ENCODE assay signal across 19 cellular contexts in the genomic region with DNA sequence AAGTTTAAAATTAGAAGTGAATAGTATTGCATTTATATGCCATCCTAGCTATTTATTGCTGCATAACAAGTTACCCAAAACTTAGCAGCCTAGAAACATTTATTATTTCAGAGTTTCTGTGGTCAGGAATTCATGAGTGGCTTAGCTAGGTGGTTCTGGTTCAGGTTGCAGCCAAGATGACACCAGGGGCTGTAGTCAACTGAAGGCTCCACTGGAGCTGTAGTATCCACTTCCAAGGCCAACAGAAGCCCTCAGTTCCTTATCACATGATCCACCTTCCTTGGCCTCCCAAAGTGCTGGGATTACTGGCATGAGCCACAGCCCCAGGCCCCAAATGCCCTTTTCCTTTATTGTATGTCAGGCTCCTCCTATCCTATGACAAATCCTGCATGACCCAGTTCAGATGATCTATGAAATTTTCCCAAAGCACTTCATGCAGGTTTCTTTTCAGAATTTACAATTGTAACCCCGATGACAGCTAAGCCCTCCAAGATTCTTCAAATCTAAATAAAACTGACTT. TPM values are rescaled to one million over a fixed set of nuclear protein-coding genes. Genes with fewer than 3 reads are reported as not detected.
DNase-seq lines count a peak whose midpoint lies in the region; ATAC-seq and TF ChIP-seq lines count a peak whose summit lies in the region.
"Had no signal": no experiment of that assay in that cellular context is flagged by ENCODE, and none has a peak within 500 bp of the region (broad histone marks: within the 10 kb centered on the region; RNA-seq: fewer than 3 reads in every experiment).

No MANE protein-coding gene starts in this region.

- ATAC-seq in stimulated activated naive B cell treated with anti-CD40 and anti-IgM and Interleukin-4, amounts not matched to agents 10 μg/mL and 1 μg/mL and 100 μg/mL, for 72 hours (replicated peaks) = no peak
- ATAC-seq in GM21825 (IDR thresholded peaks at IDR 0.05; ENCODE audit: unreplicated experiment) (no peak), HG02642 (IDR thresholded peaks at IDR 0.05; ENCODE audit: poor library complexity, unreplicated experiment) (no peak)
- ATAC-seq: A549, HepG2 had no signal

- peaks cover 21% of the 10 kb centered on the region for H3K36me3 Mint-ChIP-seq in activated T-cell treated with anti-CD3 and anti-CD28 coated beads, Interleukin-2, amount 50 U/mL, for 24 hours (ENCODE audit: low read depth)
- peaks cover 0 to 14% of the 10 kb centered on the region in 2 donors for H3K36me3 Mint-ChIP-seq in stimulated activated naive B cell treated with anti-CD40 and anti-IgM and Interleukin-4, amounts not matched to agents 10 μg/mL and 1 μg/mL and 100 μg/mL, for 72 hours

- peaks cover 8% of the 10 kb centered on the region for H3K4me1 ChIP-seq in PC-9 (replicated peaks; ENCODE audit: insufficient read depth)

- TF ChIP-seq CTCF in PC-9 (conservative IDR thresholded peaks at IDR 0.05) = no peak

- no peak overlapping the region for H3K27ac ChIP-seq in PC-9
- H3K27ac ChIP-seq: 22Rv1, A549, C4-2B had no signal

- H3K9me3 ChIP-seq in PC-9 (ENCODE audit: insufficient read depth, low read depth) = no peaks in the 10 kb centered on the region
- H3K9me3 ChIP-seq: A549 had no signal

- H3K9me3 Mint-ChIP-seq in activated T-cell treated with anti-CD3 and anti-CD28 coated beads, Interleukin-2, amount 50 U/mL, for 24 hours = no peaks in the 10 kb centered on the region
- H3K9me3 Mint-ChIP-seq in stimulated activated naive B cell treated with anti-CD40 and anti-IgM and Interleukin-4, amounts not matched to agents 10 μg/mL and 1 μg/mL and 100 μg/mL, for 72 hours = peaks cover 0 to 3% of the 10 kb centered on the region in 2 donors
- H3K9me3 Mint-ChIP-seq: CD4-positive, alpha-beta T cell had no signal

- peaks cover 13% of the 10 kb centered on the region for H3K4me1 Mint-ChIP-seq in activated T-cell treated with anti-CD3 and anti-CD28 coated beads, Interleukin-2, amount 50 U/mL, for 24 hours (ENCODE audit: low read depth)
- peaks cover 18 to 39% of the 10 kb centered on the region in 2 donors for H3K4me1 Mint-ChIP-seq in stimulated activated naive B cell treated with anti-CD40 and anti-IgM and Interleukin-4, amounts not matched to agents 10 μg/mL and 1 μg/mL and 100 μg/mL, for 72 hours

- peaks cover 7% of the 10 kb centered on the region for H3K79me2 ChIP-seq in PC-9 (ENCODE audit: low read depth)

- no peaks in the 10 kb centered on the region for H3K9me2 ChIP-seq in PC-9 (ENCODE audit: insufficient read depth)

- POLR2A ChIA-PET in PC-9 (lab: Charles Lee; ENCODE audit: unreplicated experiment) = interaction anchor here (0.7 kb wide), 1 partner anchor 446 kb away, joined by 4 read pairs; no protein-coding TSS in a partner anchor

- no peak overlapping the region for H2AFZ ChIP-seq in PC-9

- CTCF ChIA-PET in PC-9 (lab: Charles Lee) = no interaction called here

- no peaks in the 10 kb centered on the region for H4K20me1 ChIP-seq in PC-9 (ENCODE audit: insufficient read depth)

- intact Hi-C loops in PC-9 (cut with micrococcal nuclease; ENCODE audit: unreplicated experiment) = loop anchor here (10.0 kb wide), 1 partner anchor 429 kb away; a partner anchor contains a TSS

- H3K4me3 ChIP-seq in PC-9 = no peak overlapping the region
- H3K4me3 ChIP-seq: A549 had no signal

- no peaks in the 10 kb centered on the region for H3K27me3 Mint-ChIP-seq in activated T-cell treated with anti-CD3 and anti-CD28 coated beads, Interleukin-2, amount 50 U/mL, for 24 hours
- H3K27me3 Mint-ChIP-seq in stimulated activated naive B cell treated with anti-CD40 and anti-IgM and Interleukin-4, amounts not matched to agents 10 μg/mL and 1 μg/mL and 100 μg/mL, for 72 hours = no peaks in the 10 kb centered on the region
- H3K27me3 Mint-ChIP-seq: CD4-positive, alpha-beta T cell had no signal

- 0 out of 2 replicates have a peak, but pooled peaks cover 10% of the 10 kb centered on the region for H3K36me3 ChIP-seq in PC-9 (ENCODE audit: low read depth)

- no TSS peak for BruUV-seq in PC-9 (replicated peaks; lab: Mats Ljungman, UMichigan)

- no peak for DNase-seq in activated T-cell treated with anti-CD3 and anti-CD28 coated beads, Interleukin-2, amount 50 U/mL, for 24 hours
- DNase-seq in activated T-cell treated with anti-CD3 and anti-CD28 coated beads, Interleukin-2, amount 50 U/mL, for 1 hour = no peak
- DNase-seq in foreskin melanocyte (peak; percentile 84), NCI-H1694 treated with DMSO at 0.1 percent for 48 hours (lab: John Stamatoyannopoulos, UW) (no peak), PC-9 (no peak)
- no peak for DNase-seq in stimulated activated naive B cell treated with anti-CD40 and anti-IgM and Interleukin-4, amounts not matched to agents 10 μg/mL and 1 μg/mL and 100 μg/mL, for 72 hours
- DNase-seq: AML-193; CD4-positive, alpha-beta T cell; DMS153; DMS79; GDM1; GOT3; H7 had no signal

- H3F3A ChIP-seq in PC-9 (ENCODE audit: insufficient read depth, low read depth) = no peaks in the 10 kb centered on the region; the same call in 1 of the 2 replicates

- H3K4me3 Mint-ChIP-seq in activated T-cell treated with anti-CD3 and anti-CD28 coated beads, Interleukin-2, amount 50 U/mL, for 24 hours = no peak overlapping the region
- H3K4me3 Mint-ChIP-seq in stimulated activated naive B cell treated with anti-CD40 and anti-IgM and Interleukin-4, amounts not matched to agents 10 μg/mL and 1 μg/mL and 100 μg/mL, for 72 hours = no peak overlapping the region
- H3K4me3 Mint-ChIP-seq: CD4-positive, alpha-beta T cell had no signal

- no peaks in the 10 kb centered on the region for H3K27me3 ChIP-seq in PC-9 (ENCODE audit: insufficient read depth, low read depth)

- peak overlapping the region; percentile 51 for H3K27ac Mint-ChIP-seq in activated T-cell treated with anti-CD3 and anti-CD28 coated beads, Interleukin-2, amount 50 U/mL, for 24 hours
- H3K27ac Mint-ChIP-seq in stimulated activated naive B cell treated with anti-CD40 and anti-IgM and Interleukin-4, amounts not matched to agents 10 μg/mL and 1 μg/mL and 100 μg/mL, for 72 hours = peak overlapping the region; percentile 39
- H3K27ac Mint-ChIP-seq: CD4-positive, alpha-beta T cell had no signal

- no peak overlapping the region for H3K4me2 ChIP-seq in PC-9
- H3K4me2 ChIP-seq: A549 had no signal

RNA-seq across cellular contexts. Expression of a gene that starts 6.1 kb away (rescaled TPM):
- total RNA-seq in PC-9 (2021) = 63.4 and 67.5 TPM in 2 replicates

RNA-seq across cellular contexts. Expression of a gene that starts 42.9 kb away (rescaled TPM):
- 16.1 and 16.5 TPM in 2 replicates for total RNA-seq in PC-9 (2021)

RNA-seq across cellular contexts. Expression of a gene that starts 43.1 kb away (rescaled TPM):
- 12.8 and 13.5 TPM in 2 replicates for total RNA-seq in PC-9 (2021)
